2 cellular contexts compared by ENCODE assay signal in the genomic region with DNA sequence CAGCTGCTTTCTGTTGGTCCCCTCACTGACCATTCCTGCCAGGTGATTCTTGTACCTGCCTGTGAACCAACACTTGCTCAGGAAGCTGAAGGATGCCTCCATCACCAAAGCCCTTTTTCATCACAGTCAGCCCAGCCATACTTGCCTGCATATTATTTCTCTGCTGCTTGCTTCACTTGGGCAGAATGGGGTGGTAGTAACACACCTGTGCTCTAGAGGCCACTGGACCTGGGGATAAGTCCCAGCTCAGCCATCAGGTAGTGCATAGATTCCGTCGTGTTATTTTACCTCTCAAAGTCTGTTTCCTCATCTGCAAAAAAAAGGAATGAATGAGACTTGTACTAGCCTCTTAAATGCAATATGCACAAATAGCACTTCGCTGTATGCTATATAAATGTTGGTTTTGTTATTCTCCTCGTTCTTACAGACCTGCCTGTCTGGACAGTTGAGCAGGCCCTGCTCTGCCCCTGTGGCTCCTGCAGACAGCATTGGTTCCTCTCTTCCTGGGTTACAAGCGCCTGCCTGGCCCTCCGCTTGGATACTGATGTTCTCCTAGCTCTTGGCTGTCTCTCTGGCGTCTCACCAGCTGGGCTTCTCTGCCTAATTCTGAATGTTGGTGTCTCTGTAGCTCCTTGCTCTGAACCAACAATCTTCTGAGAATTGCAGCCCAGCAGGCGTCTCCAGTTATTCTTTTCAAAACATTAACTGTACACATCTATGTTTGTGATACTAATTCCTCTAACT.
A peak's percentile ranks its signal among the peaks of the same experiment; 100 is the strongest.
TF ChIP-seq lines count a peak whose summit lies in the region.

No MANE protein-coding gene starts in this region.

TF ChIP-seq in HepG2, 621 proteins besides CTCF, POLR2A, EP300 and RAD21:
- TF ChIP-seq, protein P1, sequence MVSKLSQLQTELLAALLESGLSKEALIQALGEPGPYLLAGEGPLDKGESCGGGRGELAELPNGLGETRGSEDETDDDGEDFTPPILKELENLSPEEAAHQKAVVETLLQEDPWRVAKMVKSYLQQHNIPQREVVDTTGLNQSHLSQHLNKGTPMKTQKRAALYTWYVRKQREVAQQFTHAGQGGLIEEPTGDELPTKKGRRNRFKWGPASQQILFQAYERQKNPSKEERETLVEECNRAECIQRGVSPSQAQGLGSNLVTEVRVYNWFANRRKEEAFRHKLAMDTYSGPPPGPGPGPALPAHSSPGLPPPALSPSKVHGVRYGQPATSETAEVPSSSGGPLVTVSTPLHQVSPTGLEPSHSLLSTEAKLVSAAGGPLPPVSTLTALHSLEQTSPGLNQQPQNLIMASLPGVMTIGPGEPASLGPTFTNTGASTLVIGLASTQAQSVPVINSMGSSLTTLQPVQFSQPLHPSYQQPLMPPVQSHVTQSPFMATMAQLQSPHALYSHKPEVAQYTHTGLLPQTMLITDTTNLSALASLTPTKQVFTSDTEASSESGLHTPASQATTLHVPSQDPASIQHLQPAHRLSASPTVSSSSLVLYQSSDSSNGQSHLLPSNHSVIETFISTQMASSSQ (IDR thresholded peaks at IDR 0.05; ENCODE audit: low read depth) = no peak
- TF ChIP-seq, protein P1 (CRISPR knock-in tag; IDR thresholded peaks at IDR 0.05; ENCODE audit: borderline replicate concordance) = 0 out of 2 replicates have a peak, but pooled peaks have one; percentile 20
- TF ChIP-seq ZNF773 (CRISPR knock-in tag; IDR thresholded peaks at IDR 0.05; ENCODE audit: borderline replicate concordance) = no peak

TF ChIP-seq in WTC11, 78 proteins besides CTCF, POLR2A, EP300 and RAD21 (continued from another document):
- TF ChIP-seq, protein P2, sequence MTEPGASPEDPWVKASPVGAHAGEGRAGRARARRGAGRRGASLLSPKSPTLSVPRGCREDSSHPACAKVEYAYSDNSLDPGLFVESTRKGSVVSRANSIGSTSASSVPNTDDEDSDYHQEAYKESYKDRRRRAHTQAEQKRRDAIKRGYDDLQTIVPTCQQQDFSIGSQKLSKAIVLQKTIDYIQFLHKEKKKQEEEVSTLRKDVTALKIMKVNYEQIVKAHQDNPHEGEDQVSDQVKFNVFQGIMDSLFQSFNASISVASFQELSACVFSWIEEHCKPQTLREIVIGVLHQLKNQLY (CRISPR knock-in tag; IDR thresholded peaks at IDR 0.05) = no peak
- TF ChIP-seq ATF1 (CRISPR knock-in tag; IDR thresholded peaks at IDR 0.05) = no peak
